ENCODE assay signal across 8 cellular contexts in the genomic region with DNA sequence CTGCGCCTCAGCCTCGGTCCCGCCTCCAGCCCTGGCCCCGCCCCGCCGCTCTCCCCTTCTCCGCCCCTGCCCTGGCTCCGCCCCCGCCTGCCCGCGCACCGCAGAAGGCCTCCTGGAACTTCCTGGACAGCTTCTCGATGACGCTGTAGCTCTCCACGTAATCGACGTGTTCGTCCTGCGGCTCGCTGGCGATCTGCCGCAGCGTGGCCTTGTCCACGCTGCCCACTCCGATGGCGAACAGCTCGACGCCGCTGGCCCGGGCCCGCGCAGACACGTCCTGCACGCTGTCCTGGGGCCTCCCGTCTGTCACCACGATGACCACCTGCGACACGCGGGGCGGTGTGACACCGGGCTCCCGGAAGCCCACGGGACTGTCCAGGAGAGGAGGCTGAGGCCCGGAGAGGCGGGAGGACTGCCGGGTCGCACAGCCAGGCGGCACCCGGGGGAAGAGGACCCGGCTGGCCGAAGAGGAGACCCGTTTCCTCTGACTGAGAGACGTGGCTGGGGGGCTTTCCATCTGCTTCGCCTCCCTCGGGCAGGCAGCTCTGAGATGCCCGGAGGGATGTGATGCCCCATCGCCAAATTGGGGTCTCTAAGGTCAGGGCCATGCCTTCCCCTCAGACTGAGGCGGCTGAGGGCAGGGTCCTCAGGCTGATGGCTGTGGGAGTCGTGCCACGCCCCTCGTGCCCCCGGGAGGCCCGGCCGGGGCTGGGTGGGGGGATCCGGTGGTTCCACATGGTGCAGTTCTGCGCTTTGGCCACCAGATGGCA. TPM values are rescaled to one million over a fixed set of nuclear protein-coding genes. Genes with fewer than 3 reads are reported as not detected.
DNase-seq lines count a peak whose midpoint lies in the region; ATAC-seq and TF ChIP-seq lines count a peak whose summit lies in the region.

No MANE protein-coding gene starts in this region.

- H3K27ac Mint-ChIP-seq in activated naive CD4-positive, alpha-beta T cell treated with anti-CD3 and anti-CD28 coated beads for 36 hours: peak overlapping the region; percentile 92

- CTCF ChIA-PET in activated naive CD4-positive, alpha-beta T cell treated with anti-CD3 and anti-CD28 coated beads for 36 hours (lab: Charles Lee): interaction anchor here (0.8 to 11.0 kb wide), 24 partner anchors 9 to 210 kb away, joined by 3 to 355 read pairs (median 8); partner anchors contain the start of gene LAPTM5

- H3K9me3 ChIP-seq in DND-41 (ENCODE audit: insufficient read depth, low read length, severe bottlenecking) (no peaks in the 10 kb centered on the region), SJCRH30 (replicated peaks) (peaks cover 3% of the 10 kb centered on the region; the same call in 1 of the 2 replicates), osteoblast (ENCODE audit: low read depth, low read length) (peaks cover 3% of the 10 kb centered on the region), thoracic aorta (no peaks in the 10 kb centered on the region)

- H3K27ac ChIP-seq in DND-41 (ENCODE audit: low read length) (peak overlapping the region; percentile 77), SJCRH30 (peak overlapping the region; percentile 85), osteoblast (ENCODE audit: low read depth, low read length) (peak overlapping the region; percentile 93), thoracic aorta (peak overlapping the region; percentile 96 to 100)

- DNase-seq in DND-41 (peak; percentile 88), SJCRH30 (peak; percentile 83 to 98), globus pallidus (ENCODE audit: low spot score) (peak; percentile 90), osteoblast (ENCODE audit: insufficient read length, low spot score, missing footprints) (peak; percentile 98), thoracic aorta (ENCODE audit: low spot score) (peak; percentile 36)
- peak; percentile 79 for DNase-seq in Jurkat, Clone E6-1 (ENCODE audit: low read depth, low spot score)
- DNase-seq in activated naive CD4-positive, alpha-beta T cell treated with anti-CD3 and anti-CD28 coated beads for 36 hours: peak; percentile 88

- ATAC-seq in DND-41 (ENCODE audit: insufficient read depth, low read depth) (peak; percentile 73), GM21576 (IDR thresholded peaks at IDR 0.05; ENCODE audit: unreplicated experiment) (peak; percentile 42), thoracic aorta (ENCODE audit: insufficient number of reproducible peaks, low FRiP score, low read depth) (peak; percentile 86)

- H3K79me2 ChIP-seq in DND-41 (ENCODE audit: insufficient read depth, low read length): no peaks in the 10 kb centered on the region
- no peaks in the 10 kb centered on the region for H3K79me2 ChIP-seq in osteoblast (ENCODE audit: insufficient read depth, low read length)

- H2AFZ ChIP-seq in DND-41 (ENCODE audit: low read depth, low read length): peak overlapping the region; percentile 99
- H2AFZ ChIP-seq in osteoblast (ENCODE audit: low read length): peak overlapping the region; percentile 98

- TF ChIP-seq CTCF in DND-41 (IDR thresholded peaks at IDR 0.05; ENCODE audit: borderline replicate concordance, extremely low read depth, low read length, poor library complexity, severe bottlenecking) (peak; percentile 98), osteoblast (IDR thresholded peaks at IDR 0.05; ENCODE audit: extremely low read depth, low read depth, low read length) (peak; percentile 82), thoracic aorta (IDR thresholded peaks at IDR 0.05) (peak; percentile 99)

- H3K4me3 ChIP-seq in DND-41 (ENCODE audit: low read depth in 1 of 2, low read length in 2 of 2) (peak overlapping the region; percentile 35 to 78), SJCRH30 (peak overlapping the region; percentile 62), osteoblast (ENCODE audit: insufficient read depth, low read length) (peak overlapping the region; percentile 71), thoracic aorta (peak overlapping the region; percentile 89)
- peak overlapping the region; percentile 70 for H3K4me3 ChIP-seq in Jurkat, Clone E6-1 (ENCODE audit: low read length)

- H3K4me1 Mint-ChIP-seq in activated naive CD4-positive, alpha-beta T cell treated with anti-CD3 and anti-CD28 coated beads for 36 hours (ENCODE audit: low read depth): peaks cover 21% of the 10 kb centered on the region

- H4K20me1 ChIP-seq in DND-41 (ENCODE audit: insufficient read depth, low read length) (0 out of 2 replicates have a peak, but pooled peaks cover 7% of the 10 kb centered on the region), osteoblast (ENCODE audit: insufficient read depth, low read length) (peaks cover 13% of the 10 kb centered on the region)

- no peaks in the 10 kb centered on the region for H3K27me3 ChIP-seq in DND-41 (ENCODE audit: insufficient read depth, low read length, poor library complexity)
- no peaks in the 10 kb centered on the region for H3K27me3 ChIP-seq in SJCRH30
- no peaks in the 10 kb centered on the region for H3K27me3 ChIP-seq in osteoblast (ENCODE audit: insufficient read depth, low read length)
- H3K27me3 ChIP-seq in thoracic aorta (replicated peaks; ENCODE audit: insufficient read depth): no peaks in the 10 kb centered on the region

- H3K4me2 ChIP-seq in DND-41 (ENCODE audit: insufficient read depth, low read length): peak overlapping the region; percentile 96
- peak overlapping the region; percentile 90 for H3K4me2 ChIP-seq in osteoblast (ENCODE audit: insufficient read depth, low read length)

- H3K36me3 ChIP-seq in DND-41 (ENCODE audit: insufficient read depth, low read length): no peaks in the 10 kb centered on the region
- H3K36me3 ChIP-seq in SJCRH30: no peaks in the 10 kb centered on the region
- H3K36me3 ChIP-seq in osteoblast (ENCODE audit: insufficient read depth, low read length): no peaks in the 10 kb centered on the region
- no peaks in the 10 kb centered on the region for H3K36me3 ChIP-seq in thoracic aorta

- peak overlapping the region; percentile 65 for H3K9ac ChIP-seq in DND-41 (ENCODE audit: low read depth, low read length)

- H3K9me3 Mint-ChIP-seq in activated naive CD4-positive, alpha-beta T cell treated with anti-CD3 and anti-CD28 coated beads for 36 hours: peaks cover 9% of the 10 kb centered on the region

- intact Hi-C loops in activated naive CD4-positive, alpha-beta T cell treated with anti-CD3 and anti-CD28 coated beads for 36 hours (cut with micrococcal nuclease): loop anchor here (1.0 to 2.0 kb wide), 8 partner anchors 24 to 1537 kb away; partner anchors contain the start of genes SNRNP40 and ZCCHC17

- H3K4me3 Mint-ChIP-seq in activated naive CD4-positive, alpha-beta T cell treated with anti-CD3 and anti-CD28 coated beads for 36 hours: peak overlapping the region; percentile 94

- H3K27me3 Mint-ChIP-seq in activated naive CD4-positive, alpha-beta T cell treated with anti-CD3 and anti-CD28 coated beads for 36 hours (ENCODE audit: low read depth): no peaks in the 10 kb centered on the region

- H3K36me3 Mint-ChIP-seq in activated naive CD4-positive, alpha-beta T cell treated with anti-CD3 and anti-CD28 coated beads for 36 hours (ENCODE audit: low read depth): peaks cover 2% of the 10 kb centered on the region

- H3K4me1 ChIP-seq in DND-41 (ENCODE audit: insufficient read depth, low read length) (peaks cover 19% of the 10 kb centered on the region), SJCRH30 (no peaks in the 10 kb centered on the region), osteoblast (ENCODE audit: insufficient read depth, low read length) (peaks cover 9% of the 10 kb centered on the region), thoracic aorta (ENCODE audit: control insufficient read depth in 1 of 2, low read depth in 2 of 2) (peaks cover 3 to 4% of the 10 kb centered on the region in 2 donors)

RNA-seq across cellular contexts. Expression of gene MATN1, which starts 4.6 kb away (rescaled TPM):
- polyA plus RNA-seq in Jurkat, Clone E6-1 (2012; ENCODE audit: insufficient read depth, insufficient read length): not detected
- 0.47 and 0.89 TPM in 2 replicates for total RNA-seq in SJCRH30 (2014; rRNA removed; shearing (Covaris generic))
- total RNA-seq in activated naive CD4-positive, alpha-beta T cell treated with anti-CD3 and anti-CD28 coated beads for 36 hours: under 1 TPM; 0.36 to 0.37 TPM
- total RNA-seq in osteoblast (under 0.01 TPM in 1 of 2 replicates, not detected in the other), thoracic aorta (1 to 10 TPM in 1 of 2 donors, not detected in 1; 1.5 TPM)

RNA-seq across cellular contexts. Expression of gene LAPTM5, which starts 38.8 kb away (rescaled TPM):
- 185 TPM for polyA plus RNA-seq in Jurkat, Clone E6-1 (2012; ENCODE audit: insufficient read depth, insufficient read length)
- 31.5 and 34.9 TPM in 2 replicates for total RNA-seq in SJCRH30 (2014; rRNA removed; shearing (Covaris generic))
- total RNA-seq in activated naive CD4-positive, alpha-beta T cell treated with anti-CD3 and anti-CD28 coated beads for 36 hours: 100 to 1,000 TPM; 205 to 208 TPM
- total RNA-seq in osteoblast (0.72 and 1.8 TPM in 2 replicates), thoracic aorta (100 to 1,000 TPM in 1 of 2 donors, 10 to 100 TPM in 1; 91.0 to 127 TPM)

Comparison
In these comparisons a context has a peak if more than half of its experiments do, and no peak if none do; other contexts are left out.
1. Peak in every context shown above with its lines: DNase-seq, ATAC-seq, H3K4me3 ChIP-seq and H3K27ac ChIP-seq.
2. DNase-seq: peak in every context shown above with its lines; median percentile 98 in osteoblast; 90 in SJCRH30; 90 in globus pallidus; 88 in DND-41; 88 in activated naive CD4-positive, alpha-beta T cell treated with anti-CD3 and anti-CD28 coated beads for 36 hours; 79 in Jurkat, Clone E6-1; 36 in thoracic aorta.
3. RNA of gene LAPTM5, which starts 38.8 kb away (total RNA-seq): 205 to 208 TPM in activated naive CD4-positive, alpha-beta T cell treated with anti-CD3 and anti-CD28 coated beads for 36 hours, 91.0 to 127 TPM in thoracic aorta and 31.5 to 34.9 TPM in SJCRH30; 0.72 to 1.8 TPM in osteoblast; every median in the first group is over 10 times any median in the second.